In the genomic region with DNA sequence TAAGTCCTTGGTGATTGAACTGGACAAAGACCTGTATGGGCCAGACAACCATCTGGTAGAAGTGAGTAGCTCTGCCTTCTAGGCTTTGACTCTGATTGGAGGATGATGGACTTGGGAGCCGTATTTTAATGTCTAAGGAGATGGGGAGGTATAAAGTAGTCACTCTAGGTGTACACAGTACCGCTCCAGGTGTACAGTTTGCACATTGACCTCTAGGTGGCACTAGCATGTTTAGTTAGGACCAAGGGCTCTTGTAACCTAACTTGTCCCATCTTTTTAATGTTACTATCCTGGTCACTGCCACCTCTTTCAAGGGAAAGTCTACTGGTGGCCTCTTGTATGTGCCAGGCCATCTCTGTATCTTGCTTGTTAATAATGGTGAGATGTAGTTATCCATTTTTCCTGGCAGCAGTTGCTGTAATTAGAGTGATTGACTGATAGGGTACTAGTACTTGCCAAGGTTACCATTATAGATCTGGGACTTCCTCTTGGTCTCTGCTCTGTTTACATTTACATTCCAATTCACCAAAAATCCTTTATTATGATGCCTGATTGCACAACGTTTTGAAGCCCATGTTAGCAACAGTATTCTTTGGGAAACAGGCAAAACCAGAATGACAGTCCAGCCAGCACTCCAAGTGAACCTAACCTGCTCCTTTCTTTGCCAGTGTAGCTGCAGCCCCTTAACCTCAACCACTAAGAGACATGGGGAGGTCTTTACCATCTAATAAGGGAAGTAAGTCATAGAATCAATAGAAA, we compare ENCODE assay signal across 8 cellular contexts. TPM values are rescaled to one million over a fixed set of nuclear protein-coding genes. Genes with fewer than 3 reads are reported as not detected.
A peak's percentile ranks its signal among the peaks of the same experiment; 100 is the strongest.
DNase-seq lines count a peak whose midpoint lies in the region; ATAC-seq and TF ChIP-seq lines count a peak whose summit lies in the region.

No MANE protein-coding gene starts in this region.

- no TSS peak for BruUV-seq in HCT116 (replicated peaks; lab: Mats Ljungman, UMichigan)

- no peak for TF ChIP-seq POLR2A in HCT116 (IDR thresholded peaks at IDR 0.05; ENCODE audit: borderline replicate concordance, extremely low read depth, insufficient read depth, insufficient read length)
- TF ChIP-seq POLR2A in esophagus squamous epithelium (IDR thresholded peaks at IDR 0.05): no peak

- H4K20me1 ChIP-seq in HCT116 (ENCODE audit: insufficient read depth): peaks cover 4% of the 10 kb centered on the region; the same call in 1 of the 2 replicates

- peak in 6 of 7 experiments; percentile 26 to 63 (median 54) for DNase-seq in CD8-positive, alpha-beta T cell
- DNase-seq in HCT116 (ENCODE audit: low read depth, low spot score): peak; percentile 72
- peak; percentile 55 for DNase-seq in NCI-H526 treated with DMSO at 0.1 percent for 48 hours (lab: John Stamatoyannopoulos, UW)
- DNase-seq in activated CD8-positive, alpha-beta memory T cell treated with anti-CD3 and anti-CD28 coated beads, Interleukin-2, amount 50 U/mL, for 4 hours: peak; percentile 52
- no peak for DNase-seq in esophagus squamous epithelium (lab: John Stamatoyannopoulos, UW)
- no peak for DNase-seq in osteocyte (ENCODE audit: extremely low spot score, unreplicated experiment)
- DNase-seq in iPS-NIHi7 (ENCODE audit: extremely low spot score): no peak

- no peaks in the 10 kb centered on the region for H3K9me3 ChIP-seq in CD8-positive, alpha-beta T cell (ENCODE audit: low read length)
- H3K9me3 ChIP-seq in HCT116 (ENCODE audit: control insufficient read depth in 1 of 2, insufficient read depth in 1 of 2, low read depth in 1 of 2, low read length in 2 of 2) (no peaks in the 10 kb centered on the region), esophagus squamous epithelium (no peaks in the 10 kb centered on the region)

- H3K79me2 ChIP-seq in HCT116 (ENCODE audit: insufficient read depth, low read length): peaks cover 15% of the 10 kb centered on the region

- H3K4me3 ChIP-seq in CD8-positive, alpha-beta T cell (ENCODE audit: low read depth, low read length): no peak overlapping the region
- H3K4me3 ChIP-seq in HCT116 (replicated peaks in 1 of 2; ENCODE audit: low read depth in 1 of 2, low read length in 2 of 2): no peak overlapping the region
- no peak overlapping the region for H3K4me3 ChIP-seq in esophagus squamous epithelium

- TF ChIP-seq CTCF in CD8-positive, alpha-beta T cell (IDR thresholded peaks at IDR 0.05): peak; percentile 80
- TF ChIP-seq CTCF in HCT116 (IDR thresholded peaks at IDR 0.05 in 2 of 3, conservative IDR thresholded peaks at IDR 0.05 in 1 of 3; ENCODE audit: borderline replicate concordance in 1 of 3, insufficient read depth in 1 of 3, low read depth in 2 of 3, low read length in 2 of 3) (peak; percentile 60 to 94 (median 88); a peak in 5 of 6 replicates), esophagus squamous epithelium (IDR thresholded peaks at IDR 0.05) (peak; percentile 67 to 80 (median 75)), osteocyte (IDR thresholded peaks at IDR 0.05) (peak; percentile 84)

- H3K27ac ChIP-seq in CD8-positive, alpha-beta T cell (ENCODE audit: low read depth, low read length): no peak overlapping the region
- H3K27ac ChIP-seq in HCT116 (ENCODE audit: low read depth, low read length) (no peak overlapping the region), esophagus squamous epithelium (peak overlapping the region in 1 of 4 donors; percentile 25)

- CTCF ChIA-PET in CD8-positive, alpha-beta T cell (lab: Charles Lee): interaction anchor here (0.6 to 11.4 kb wide), 22 partner anchors 8 to 213 kb away, joined by 3 to 121 read pairs (median 4); a partner anchor contains a TSS
- CTCF ChIA-PET in HCT116 (lab: Charles Lee): interaction anchor here (0.6 to 2.8 kb wide), 9 partner anchors 10 to 427 kb away, joined by 3 to 16 read pairs (median 3); a partner anchor contains a TSS

- no peaks in the 10 kb centered on the region for H3K9me3 Mint-ChIP-seq in CD8-positive, alpha-beta T cell
- no peaks in the 10 kb centered on the region for H3K9me3 Mint-ChIP-seq in osteocyte (ENCODE audit: unreplicated experiment)

- peak; percentile 37 for ATAC-seq in CD8-positive, alpha-beta T cell
- ATAC-seq in HCT116 (peak; percentile 56), GM21786 (IDR thresholded peaks at IDR 0.05; ENCODE audit: unreplicated experiment) (no peak)

- no peak overlapping the region for H2AFZ ChIP-seq in HCT116 (ENCODE audit: low read depth, low read length, poor library complexity, severe bottlenecking)

- H3K4me1 Mint-ChIP-seq in CD8-positive, alpha-beta T cell (ENCODE audit: low read depth): peaks cover 38% of the 10 kb centered on the region
- H3K4me1 Mint-ChIP-seq in osteocyte (ENCODE audit: unreplicated experiment): peaks cover 25% of the 10 kb centered on the region

- peaks cover 10% of the 10 kb centered on the region for H3K4me1 ChIP-seq in CD8-positive, alpha-beta T cell (ENCODE audit: insufficient read depth, low read length)
- H3K4me1 ChIP-seq in HCT116 (ENCODE audit: control insufficient read depth in 1 of 2, insufficient read depth in 2 of 2, low read length in 2 of 2) (peaks cover 2 to 15% of the 10 kb centered on the region in 2 experiments), esophagus squamous epithelium (peaks cover 10 to 49% (median 10%) of the 10 kb centered on the region in 3 donors)

- H3K36me3 Mint-ChIP-seq in CD8-positive, alpha-beta T cell: peaks cover 66% of the 10 kb centered on the region
- H3K36me3 Mint-ChIP-seq in osteocyte (ENCODE audit: unreplicated experiment): peaks cover 31% of the 10 kb centered on the region

- no peaks in the 10 kb centered on the region for H3K27me3 ChIP-seq in CD8-positive, alpha-beta T cell (ENCODE audit: insufficient read depth, low read length)
- H3K27me3 ChIP-seq in HCT116 (ENCODE audit: insufficient read depth, low read length) (no peaks in the 10 kb centered on the region), esophagus squamous epithelium (no peaks in the 10 kb centered on the region)

- peak overlapping the region; percentile 9 for H3K27ac Mint-ChIP-seq in CD8-positive, alpha-beta T cell
- H3K27ac Mint-ChIP-seq in osteocyte (ENCODE audit: unreplicated experiment): peak overlapping the region; percentile 5

- no peaks in the 10 kb centered on the region for H3K9me2 ChIP-seq in HCT116 (ENCODE audit: insufficient read depth)

- 7 to 20% methylated on average over 3 of the region's 3 CpGs for WGBS in esophagus squamous epithelium, 2 donors

- intact Hi-C loops in CD8-positive, alpha-beta T cell (cut with DNase I, micrococcal nuclease): loop anchor here (1.0 to 2.0 kb wide), 2 partner anchors 87 to 960 kb away; a partner anchor contains a TSS
- intact Hi-C loops in HCT116 (cut with micrococcal nuclease): loop anchor here (5.0 to 10.0 kb wide), 2 partner anchors 224 to 316 kb away; a partner anchor contains a TSS
- intact Hi-C loops in esophagus squamous epithelium (cut with DNase I): loop anchor here (10.0 kb wide), 1 partner anchor 86 kb away; no protein-coding TSS in a partner anchor

- no peak overlapping the region for H3K4me2 ChIP-seq in HCT116 (ENCODE audit: low read length)

- peak; percentile 77 for TF ChIP-seq RAD21 in HCT116 (IDR thresholded peaks at IDR 0.05; ENCODE audit: low read depth)

- POLR2A ChIA-PET in CD8-positive, alpha-beta T cell (lab: Charles Lee): interaction anchor here (1.3 to 1.4 kb wide), 2 partner anchors 23 to 79 kb away, joined by 3 to 8 read pairs; a partner anchor contains a TSS
- POLR2A ChIA-PET in HCT116 (lab: Charles Lee): interaction anchor here (1.2 kb wide), 1 partner anchor 23 kb away, joined by 4 read pairs; a partner anchor contains a TSS

- H3K36me3 ChIP-seq in CD8-positive, alpha-beta T cell (ENCODE audit: insufficient read depth, low read length): peaks cover 31% of the 10 kb centered on the region
- peaks cover 38 to 56% of the 10 kb centered on the region in 2 experiments for H3K36me3 ChIP-seq in HCT116 (ENCODE audit: control insufficient read depth in 1 of 2, insufficient read depth in 2 of 2, low read length in 2 of 2)
- peaks cover 11 to 74% (median 36%) of the 10 kb centered on the region in 3 donors for H3K36me3 ChIP-seq in esophagus squamous epithelium

- RAD21 ChIA-PET in HCT116 (lab: Charles Lee; ENCODE audit: low non-redundant PET in 1 of 2, low total read pairs in 2 of 2, uncharacterized antibody in 2 of 2, unreplicated experiment in 2 of 2): no interaction called here

- no peaks in the 10 kb centered on the region for H3K27me3 Mint-ChIP-seq in CD8-positive, alpha-beta T cell (ENCODE audit: low read depth)
- H3K27me3 Mint-ChIP-seq in osteocyte (ENCODE audit: unreplicated experiment): no peaks in the 10 kb centered on the region

- no peak overlapping the region for H3K4me3 Mint-ChIP-seq in CD8-positive, alpha-beta T cell
- H3K4me3 Mint-ChIP-seq in osteocyte (ENCODE audit: unreplicated experiment): no peak overlapping the region

- no peak overlapping the region for H3K9ac ChIP-seq in HCT116 (ENCODE audit: low read length)

RNA-seq across cellular contexts. Expression of a gene that starts 3.6 kb away (rescaled TPM):
- total RNA-seq in CD8-positive, alpha-beta T cell: 10 to 100 TPM; 90.2 to 92.1 TPM
- total RNA-seq in HCT116 (2021; ENCODE audit: unreplicated experiment) (64.8 TPM), esophagus squamous epithelium (10 to 100 TPM; 34.5 to 67.8 (median 46.5) TPM), osteocyte (61.4 and 66.7 TPM in 2 replicates)
- polyA plus RNA-seq in HCT116 (2012): 34.5 and 37.9 TPM in 2 replicates

RNA-seq across cellular contexts. Expression of a gene that starts 15.1 kb away (rescaled TPM):
- under 1 TPM; 0.24 to 0.50 TPM for total RNA-seq in CD8-positive, alpha-beta T cell
- total RNA-seq in HCT116 (2021; ENCODE audit: unreplicated experiment) (1.6 TPM), esophagus squamous epithelium (under 1 TPM in 3 of 4 donors, not detected in 1; 0.38 to 0.53 (median 0.44) TPM), osteocyte (0.43 TPM in 1 of 2 replicates, not detected in the other)
- polyA plus RNA-seq in HCT116 (2012): 1.0 and 1.2 TPM in 2 replicates

RNA-seq across cellular contexts. Expression of a gene that starts 23.3 kb away (rescaled TPM):
- total RNA-seq in CD8-positive, alpha-beta T cell: 10 to 100 TPM; 42.2 to 43.3 TPM
- total RNA-seq in HCT116 (2021; ENCODE audit: unreplicated experiment): 41.0 TPM
- 52.7 and 58.8 TPM in 2 replicates for polyA plus RNA-seq in HCT116 (2012)
- 10 to 100 TPM; 32.1 to 68.7 (median 53.5) TPM for total RNA-seq in esophagus squamous epithelium
- 41.5 and 54.9 TPM in 2 replicates for total RNA-seq in osteocyte

RNA-seq across cellular contexts. Expression of a gene that starts 31.4 kb away (rescaled TPM):
- total RNA-seq in CD8-positive, alpha-beta T cell: 1 to 10 TPM; 2.9 to 3.8 TPM
- total RNA-seq in HCT116 (2021; ENCODE audit: unreplicated experiment) (28.9 TPM), esophagus squamous epithelium (1 to 10 TPM; 1.5 to 5.7 (median 2.6) TPM), osteocyte (2.1 and 3.0 TPM in 2 replicates)
- 22.5 and 25.3 TPM in 2 replicates for polyA plus RNA-seq in HCT116 (2012)

Comparison
In these comparisons a context has a peak if more than half of its experiments do, and no peak if none do; other contexts are left out.
1. DNase-seq: peak in CD8-positive, alpha-beta T cell (6 of 7), HCT116 (single experiment), NCI-H526 treated with DMSO at 0.1 percent for 48 hours (single experiment) and activated CD8-positive, alpha-beta memory T cell treated with anti-CD3 and anti-CD28 coated beads, Interleukin-2, amount 50 U/mL, for 4 hours (single experiment); none in esophagus squamous epithelium (single experiment), osteocyte (single experiment) and iPS-NIHi7 (single experiment).
2. Peak in every context shown above with its lines, with median percentiles within 50 percentile points of each other: CTCF ChIP-seq.